8 cellular contexts compared by ENCODE assay signal in genomic region chr2:214051585-214051984, GRCh38.
"Had no signal": no experiment of that assay in that cellular context is flagged by ENCODE, and none has a peak within 500 bp of the region (broad histone marks: within the 10 kb centered on the region; RNA-seq: fewer than 3 reads in every experiment).

No MANE protein-coding gene starts in this region.

- H3K4me3 ChIP-seq: GM12878 had no signal

- ATAC-seq: GM12878 had no signal

- FAIRE-seq: G401.6, GM12878, GM12891, GM12892, GM18507, GM19239 had no signal

- DNase-seq: GDM1, GF-D8 had no signal
